In the genomic region with DNA sequence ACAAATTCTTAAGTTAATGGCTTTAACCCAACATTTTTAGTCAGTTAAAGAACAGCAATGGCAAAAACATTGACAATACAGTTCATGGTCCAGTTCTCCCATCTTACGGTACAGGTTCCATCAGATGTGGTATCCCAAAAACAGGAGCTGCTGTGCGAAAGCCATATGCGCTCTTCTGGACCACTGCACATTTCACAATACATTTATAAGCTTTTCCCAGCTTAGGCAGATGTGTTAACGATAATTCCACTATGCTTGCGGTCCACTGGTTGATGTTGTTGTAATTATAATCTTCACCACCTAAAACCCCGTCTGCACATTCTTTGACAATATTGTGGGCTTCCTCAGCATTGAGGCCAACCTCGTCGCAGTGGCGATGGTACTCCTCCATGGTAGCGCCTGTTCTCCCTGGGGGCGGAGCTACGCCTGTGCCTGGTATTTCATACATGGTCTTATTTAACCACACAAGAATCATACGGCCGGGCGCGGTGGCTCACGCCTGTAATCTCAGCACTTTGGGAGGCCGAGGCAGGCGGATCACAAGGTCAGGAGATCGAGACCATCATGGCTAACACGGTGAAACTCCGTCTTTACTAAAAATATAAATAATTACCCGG, we compare ENCODE assay signal across 18 cellular contexts.
A peak's percentile ranks its signal among the peaks of the same experiment; 100 is the strongest.
DNase-seq lines count a peak whose midpoint lies in the region; ATAC-seq lines count a peak whose summit lies in the region.
"Had no signal": no experiment of that assay in that cellular context is flagged by ENCODE, and none has a peak within 500 bp of the region (broad histone marks: within the 10 kb centered on the region; RNA-seq: fewer than 3 reads in every experiment).

No MANE protein-coding gene starts in this region.

- no peaks in the 10 kb centered on the region for H3K36me3 ChIP-seq in BLaER1 treated with 17β-estradiol and CSF1 and Interleukin-3, amounts not matched to agents 10 nM and 100 nM

- H3K9me3 ChIP-seq in BLaER1 treated with 17β-estradiol and CSF1 and Interleukin-3, amounts not matched to agents 10 nM and 100 nM (replicated peaks in 1 of 11), result peaks cover 0 to 20% (median 6%) of the 10 kb centered on the region in 11 experiments; a peak in 11 of 22 replicates

- no peak overlapping the region for H3K4me3 ChIP-seq in BLaER1 treated with 17β-estradiol and CSF1 and Interleukin-3, amounts not matched to agents 10 nM and 100 nM

- peak; percentile 41 for DNase-seq in NCI-H82 (lab: John Stamatoyannopoulos, UW)
- no peak for DNase-seq in NCI-H82 treated with DMSO at 0.1 percent for 48 hours (lab: John Stamatoyannopoulos, UW; ENCODE audit: unreplicated experiment)
- peak; percentile 76 for DNase-seq in NCI-H2171 treated with DMSO at 0.1 percent for 48 hours (lab: John Stamatoyannopoulos, UW)
- peak; percentile 35 for DNase-seq in retina
- no peak for DNase-seq in KG1 (lab: John Stamatoyannopoulos, UW)
- DNase-seq: AML-193; C1 segment of cervical spinal cord; CD4-positive, alpha-beta memory T cell; DMS153; DMS79 treated with DMSO at 0.1 percent for 48 hours; EL; HCEC 1CT; HFFc6; IMR-90 had no signal

- no peak overlapping the region; a peak in 1 of 22 replicates for H3K27ac ChIP-seq in BLaER1 treated with 17β-estradiol and CSF1 and Interleukin-3, amounts not matched to agents 10 nM and 100 nM
- H3K27ac ChIP-seq: 22Rv1, KMS-11 had no signal

- H3K27me3 ChIP-seq in BLaER1 treated with 17β-estradiol and CSF1 and Interleukin-3, amounts not matched to agents 10 nM and 100 nM, result peaks cover 0 to 4% (median 0%) of the 10 kb centered on the region in 11 experiments; a peak in 1 of 22 replicates

- no peak for ATAC-seq in HG03457 (IDR thresholded peaks at IDR 0.05; ENCODE audit: unreplicated experiment)

- no peaks in the 10 kb centered on the region for H4K20me1 ChIP-seq in BLaER1 treated with 17β-estradiol and CSF1 and Interleukin-3, amounts not matched to agents 10 nM and 100 nM

- peaks cover 0 to 23% (median 12%) of the 10 kb centered on the region in 10 experiments; a peak in 15 of 20 replicates for H3K4me1 ChIP-seq in BLaER1 treated with 17β-estradiol and CSF1 and Interleukin-3, amounts not matched to agents 10 nM and 100 nM

- no peak overlapping the region for H3K9ac ChIP-seq in BLaER1 treated with 17β-estradiol and CSF1 and Interleukin-3, amounts not matched to agents 10 nM and 100 nM
- H3K9ac ChIP-seq: KMS-11 had no signal

- peak overlapping the region; percentile 41 to 71 (median 54) for H3K4me2 ChIP-seq in BLaER1 treated with 17β-estradiol and CSF1 and Interleukin-3, amounts not matched to agents 10 nM and 100 nM
- H3K4me2 ChIP-seq: KMS-11 had no signal

Comparison
In these comparisons a context has a peak if more than half of its experiments do, and no peak if none do; other contexts are left out.
1. DNase-seq: peak in NCI-H82 (single experiment), NCI-H2171 treated with DMSO at 0.1 percent for 48 hours (single experiment) and retina (single experiment); none in NCI-H82 treated with DMSO at 0.1 percent for 48 hours (single experiment) and KG1 (single experiment).